Comparison of ENCODE assay signal across 8 cellular contexts in genomic region chr1:181088079-181089016, GRCh38. TPM values are rescaled to one million over a fixed set of nuclear protein-coding genes. Genes with fewer than 3 reads are reported as not detected.
DNase-seq lines count a peak whose midpoint lies in the region; ATAC-seq and TF ChIP-seq lines count a peak whose summit lies in the region.

IER5 (plus strand) TSS chr1:181088700; CDS start chr1:181088903, 203 bp downstream.

- peaks cover 53% of the 10 kb centered on the region for H3K4me1 Mint-ChIP-seq in activated CD4-positive, alpha-beta T cell treated with anti-CD3 and anti-CD28 coated beads for 36 hours
- peaks cover 43% of the 10 kb centered on the region for H3K4me1 Mint-ChIP-seq in chondrocyte (ENCODE audit: low read depth)

- no peaks in the 10 kb centered on the region for H3K9me3 Mint-ChIP-seq in activated CD4-positive, alpha-beta T cell treated with anti-CD3 and anti-CD28 coated beads for 36 hours (ENCODE audit: low read depth)
- no peaks in the 10 kb centered on the region for H3K9me3 Mint-ChIP-seq in chondrocyte (ENCODE audit: low read depth)

- TF ChIP-seq CTCF in chondrocyte (IDR thresholded peaks at IDR 0.05) (no peak), kidney epithelial cell (IDR thresholded peaks at IDR 0.05; ENCODE audit: insufficient read depth, low read length, poor library complexity, severe bottlenecking) (no peak)

- ATAC-seq in GM19324 (IDR thresholded peaks at IDR 0.05; ENCODE audit: low FRiP score, unreplicated experiment) (peak; percentile 86), HG03460 (IDR thresholded peaks at IDR 0.05; ENCODE audit: unreplicated experiment) (peak; percentile 57)
- peak; percentile 80 for ATAC-seq in activated CD4-positive, alpha-beta T cell treated with anti-CD3 and anti-CD28 coated beads for 36 hours

- no peaks in the 10 kb centered on the region for H3K9me3 ChIP-seq in BLaER1

- H4K20me1 ChIP-seq in BLaER1 = peaks cover 47% of the 10 kb centered on the region

- H3K4me3 Mint-ChIP-seq in activated CD4-positive, alpha-beta T cell treated with anti-CD3 and anti-CD28 coated beads for 36 hours = peak within 1 kb of the TSS; percentile 100
- peak within 1 kb of the TSS; percentile 96 for H3K4me3 Mint-ChIP-seq in chondrocyte (ENCODE audit: unreplicated experiment)

- no peaks in the 10 kb centered on the region for H3K27me3 Mint-ChIP-seq in activated CD4-positive, alpha-beta T cell treated with anti-CD3 and anti-CD28 coated beads for 36 hours
- H3K27me3 Mint-ChIP-seq in chondrocyte (ENCODE audit: low read depth) = no peaks in the 10 kb centered on the region

- DNase-seq in NCI-H524 treated with DMSO at 0.1 percent for 48 hours (lab: John Stamatoyannopoulos, UW) (peak; percentile 70), chondrocyte (ENCODE audit: low spot score) (peak; percentile 96), kidney epithelial cell (ENCODE audit: low read depth) (no peak)
- DNase-seq in activated CD4-positive, alpha-beta T cell treated with anti-CD3 and anti-CD28 coated beads for 36 hours = peak; percentile 97
- DNase-seq in stimulated activated CD4-positive, alpha-beta T cell treated with anti-CD3 and anti-CD28 coated beads, Interleukin-15, amount 100 ng/mL, for 48 hours (ENCODE audit: low read depth in 2 of 2) = peak; percentile 93

- H3K4me3 ChIP-seq in BLaER1 (peak within 1 kb of the TSS; percentile 90), kidney epithelial cell (ENCODE audit: low read depth, low read length) (peak within 1 kb of the TSS; percentile 63)

- H3K36me3 ChIP-seq in BLaER1 (peaks cover 11% of the 10 kb centered on the region; the same call in 1 of the 2 replicates), kidney epithelial cell (ENCODE audit: control insufficient read depth, insufficient read depth, low read length) (no peaks in the 10 kb centered on the region)

- H3K27ac ChIP-seq in BLaER1 = peak within 1 kb of the TSS; percentile 90

- peak within 1 kb of the TSS; percentile 100 for H3K27ac Mint-ChIP-seq in activated CD4-positive, alpha-beta T cell treated with anti-CD3 and anti-CD28 coated beads for 36 hours
- H3K27ac Mint-ChIP-seq in chondrocyte (ENCODE audit: unreplicated experiment) = peak within 1 kb of the TSS; percentile 96

- H3K9ac ChIP-seq in BLaER1 = peak within 1 kb of the TSS; percentile 90

- H3K27me3 ChIP-seq in BLaER1 (no peaks in the 10 kb centered on the region), kidney epithelial cell (ENCODE audit: control insufficient read depth, insufficient read depth, low read length) (no peaks in the 10 kb centered on the region)

- peaks cover 37% of the 10 kb centered on the region for H3K36me3 Mint-ChIP-seq in activated CD4-positive, alpha-beta T cell treated with anti-CD3 and anti-CD28 coated beads for 36 hours (ENCODE audit: low read depth)
- H3K36me3 Mint-ChIP-seq in chondrocyte (ENCODE audit: low read depth) = peaks cover 10% of the 10 kb centered on the region

- intact Hi-C loops in activated CD4-positive, alpha-beta T cell treated with anti-CD3 and anti-CD28 coated beads for 36 hours (cut with DNase I, micrococcal nuclease) = loop anchor here (1.0 to 10.0 kb wide), 10 partner anchors 17 to 939 kb away; partner anchors contain the start of genes ACBD6 (in 2 of the 2), XPR1 (in 2 of the 2), MR1 (in 1 of the 2) and STX6 (in 1 of the 2)

- POLR2A ChIA-PET in activated CD4-positive, alpha-beta T cell treated with anti-CD3 and anti-CD28 coated beads for 36 hours (lab: Charles Lee) = interaction anchor here (0.6 to 4.3 kb wide), 6 partner anchors 17 to 931 kb away, joined by 3 to 42 read pairs (median 3); no protein-coding TSS in a partner anchor

- CTCF ChIA-PET in activated CD4-positive, alpha-beta T cell treated with anti-CD3 and anti-CD28 coated beads for 36 hours (lab: Charles Lee) = interaction anchor here (0.6 to 4.1 kb wide), 6 partner anchors 11 to 457 kb away, joined by 3 to 42 read pairs (median 5); partner anchors contain the start of gene XPR1

- peak within 1 kb of the TSS; percentile 86 for H3K4me2 ChIP-seq in BLaER1

- H3K4me1 ChIP-seq in BLaER1 = peaks cover 47% of the 10 kb centered on the region

RNA-seq across cellular contexts. Expression of gene IER5, which starts in this region (rescaled TPM):
- 10 to 100 TPM; 16.3 to 24.3 TPM for total RNA-seq in activated CD4-positive, alpha-beta T cell treated with anti-CD3 and anti-CD28 coated beads for 36 hours
- total RNA-seq in chondrocyte = 15.6 to 23.6 TPM (median 16.6 TPM) in 3 replicates
- total RNA-seq in kidney epithelial cell = 21.9 and 22.0 TPM in 2 replicates
